In genomic region chr13:51772105-51772455, GRCh38 we compare ENCODE assay signal across 21 cellular contexts. TPM values are rescaled to one million over a fixed set of nuclear protein-coding genes. Genes with fewer than 3 reads are reported as not detected.
A peak's percentile ranks its signal among the peaks of the same experiment; 100 is the strongest.
DNase-seq lines count a peak whose midpoint lies in the region; ATAC-seq and TF ChIP-seq lines count a peak whose summit lies in the region.
"Had no signal": no experiment of that assay in that cellular context is flagged by ENCODE, and none has a peak within 500 bp of the region (broad histone marks: within the 10 kb centered on the region; RNA-seq: fewer than 3 reads in every experiment).

No MANE protein-coding gene starts in this region.

- peak overlapping the region; percentile 78 for H2AFZ ChIP-seq in parathyroid adenoma
- H2AFZ ChIP-seq: GM23338 had no signal

- intact Hi-C loops in activated naive CD4-positive, alpha-beta T cell treated with anti-CD3 and anti-CD28 coated beads for 36 hours (cut with micrococcal nuclease), result no loop called here
- intact Hi-C loops in CD4-positive, alpha-beta memory T cell (cut with micrococcal nuclease), result no loop called here

- H3K9ac ChIP-seq in parathyroid adenoma, result no peak overlapping the region

- no peaks in the 10 kb centered on the region for H3K4me1 ChIP-seq in CD4-positive, alpha-beta memory T cell (ENCODE audit: insufficient read depth, low read length)
- no peaks in the 10 kb centered on the region for H3K4me1 ChIP-seq in parathyroid adenoma

- no peaks in the 10 kb centered on the region for H3K9me3 Mint-ChIP-seq in activated naive CD4-positive, alpha-beta T cell treated with anti-CD3 and anti-CD28 coated beads, Interleukin-2, amount 10 ng/mL, durations not matched to agents 7 days and 5 days
- H3K9me3 Mint-ChIP-seq in activated naive CD4-positive, alpha-beta T cell treated with anti-CD3 and anti-CD28 coated beads for 36 hours, result no peaks in the 10 kb centered on the region
- no peaks in the 10 kb centered on the region for H3K9me3 Mint-ChIP-seq in CD4-positive, alpha-beta memory T cell
- H3K9me3 Mint-ChIP-seq in effector memory CD8-positive, alpha-beta T cell, result no peaks in the 10 kb centered on the region

- no peak for DNase-seq in activated naive CD4-positive, alpha-beta T cell treated with anti-CD3 and anti-CD28 coated beads, Interleukin-2, amount 10 ng/mL, durations not matched to agents 7 days and 5 days
- DNase-seq in activated naive CD4-positive, alpha-beta T cell treated with anti-CD3 and anti-CD28 coated beads for 36 hours, result no peak
- no peak for DNase-seq in CD4-positive, alpha-beta memory T cell
- no peak for DNase-seq in effector memory CD8-positive, alpha-beta T cell
- no peak for DNase-seq in RPMI8226
- DNase-seq in NCI-H226, result no peak
- DNase-seq in DMS 273 (lab: John Stamatoyannopoulos, UW; ENCODE audit: unreplicated experiment), result no peak
- DNase-seq: AML-193, GDM1, Kasumi-1, MG63, NCI-H1694 treated with DMSO at 0.1 percent for 48 hours, NCI-H2081 treated with DMSO at 0.1 percent for 48 hours, NCI-H2171 treated with DMSO at 0.1 percent for 48 hours, NCI-H446, NCI-H526, OCI-M1 had no signal

- H3K36me3 Mint-ChIP-seq in activated naive CD4-positive, alpha-beta T cell treated with anti-CD3 and anti-CD28 coated beads, Interleukin-2, amount 10 ng/mL, durations not matched to agents 7 days and 5 days, result peaks cover 2% of the 10 kb centered on the region
- H3K36me3 Mint-ChIP-seq in activated naive CD4-positive, alpha-beta T cell treated with anti-CD3 and anti-CD28 coated beads for 36 hours (ENCODE audit: low read depth), result no peaks in the 10 kb centered on the region
- H3K36me3 Mint-ChIP-seq in CD4-positive, alpha-beta memory T cell, result peaks cover 15 to 36% of the 10 kb centered on the region in 2 donors
- peaks cover 10% of the 10 kb centered on the region for H3K36me3 Mint-ChIP-seq in effector memory CD8-positive, alpha-beta T cell (ENCODE audit: insufficient read depth)

- CTCF ChIA-PET in activated naive CD4-positive, alpha-beta T cell treated with anti-CD3 and anti-CD28 coated beads, Interleukin-2, amount 10 ng/mL, durations not matched to agents 7 days and 5 days (lab: Charles Lee), result no interaction called here
- CTCF ChIA-PET in activated naive CD4-positive, alpha-beta T cell treated with anti-CD3 and anti-CD28 coated beads for 36 hours (lab: Charles Lee), result interaction anchor here (1.0 kb wide), 1 partner anchor 26 kb away, joined by 4 read pairs; no protein-coding TSS in a partner anchor
- CTCF ChIA-PET in CD4-positive, alpha-beta memory T cell (lab: Charles Lee; ENCODE audit: partially characterized antibody), result no interaction called here

- POLR2A ChIA-PET in CD4-positive, alpha-beta memory T cell (lab: Charles Lee; ENCODE audit: partially characterized antibody), result no interaction called here

- no peaks in the 10 kb centered on the region for H3K9me3 ChIP-seq in CD4-positive, alpha-beta memory T cell (ENCODE audit: control insufficient read depth in 1 of 2, low read length in 2 of 2)
- H3K9me3 ChIP-seq in parathyroid adenoma (ENCODE audit: control insufficient read depth, low read length), result no peaks in the 10 kb centered on the region
- H3K9me3 ChIP-seq: MG63 had no signal

- H3K4me1 Mint-ChIP-seq in activated naive CD4-positive, alpha-beta T cell treated with anti-CD3 and anti-CD28 coated beads, Interleukin-2, amount 10 ng/mL, durations not matched to agents 7 days and 5 days, result no peaks in the 10 kb centered on the region
- no peaks in the 10 kb centered on the region for H3K4me1 Mint-ChIP-seq in activated naive CD4-positive, alpha-beta T cell treated with anti-CD3 and anti-CD28 coated beads for 36 hours (ENCODE audit: low read depth)
- H3K4me1 Mint-ChIP-seq in CD4-positive, alpha-beta memory T cell, result no peaks in the 10 kb centered on the region
- peaks cover 0 to 4% of the 10 kb centered on the region in 2 donors for H3K4me1 Mint-ChIP-seq in effector memory CD8-positive, alpha-beta T cell (ENCODE audit: low read depth in 2 of 2)

- H3K4me3 ChIP-seq in CD4-positive, alpha-beta memory T cell (ENCODE audit: low read length in 2 of 2), result no peak overlapping the region
- no peak overlapping the region for H3K4me3 ChIP-seq in parathyroid adenoma (ENCODE audit: low read depth, low read length)
- H3K4me3 ChIP-seq: GM23338, MG63 had no signal

- no peaks in the 10 kb centered on the region for H3K27me3 Mint-ChIP-seq in activated naive CD4-positive, alpha-beta T cell treated with anti-CD3 and anti-CD28 coated beads, Interleukin-2, amount 10 ng/mL, durations not matched to agents 7 days and 5 days
- no peaks in the 10 kb centered on the region for H3K27me3 Mint-ChIP-seq in activated naive CD4-positive, alpha-beta T cell treated with anti-CD3 and anti-CD28 coated beads for 36 hours (ENCODE audit: low read depth)
- no peaks in the 10 kb centered on the region for H3K27me3 Mint-ChIP-seq in CD4-positive, alpha-beta memory T cell
- H3K27me3 Mint-ChIP-seq in effector memory CD8-positive, alpha-beta T cell, result no peaks in the 10 kb centered on the region

- H3K79me2 ChIP-seq in parathyroid adenoma, result no peaks in the 10 kb centered on the region

- H3K4me2 ChIP-seq in parathyroid adenoma (ENCODE audit: low read length), result no peak overlapping the region
- H3K4me2 ChIP-seq: GM23338 had no signal

- H3K27ac ChIP-seq in CD4-positive, alpha-beta memory T cell (ENCODE audit: low read depth, low read length), result no peak overlapping the region
- H3K27ac ChIP-seq in parathyroid adenoma, result peak overlapping the region; percentile 54
- H3K27ac ChIP-seq: C4-2B had no signal

- no peak overlapping the region for H3K4me3 Mint-ChIP-seq in activated naive CD4-positive, alpha-beta T cell treated with anti-CD3 and anti-CD28 coated beads, Interleukin-2, amount 10 ng/mL, durations not matched to agents 7 days and 5 days
- H3K4me3 Mint-ChIP-seq in activated naive CD4-positive, alpha-beta T cell treated with anti-CD3 and anti-CD28 coated beads for 36 hours, result no peak overlapping the region
- no peak overlapping the region for H3K4me3 Mint-ChIP-seq in CD4-positive, alpha-beta memory T cell
- no peak overlapping the region for H3K4me3 Mint-ChIP-seq in effector memory CD8-positive, alpha-beta T cell
- H3K4me3 Mint-ChIP-seq: GM23338 had no signal

- H3K36me3 ChIP-seq in CD4-positive, alpha-beta memory T cell (ENCODE audit: insufficient read depth, low read length), result peaks cover 5% of the 10 kb centered on the region
- no peaks in the 10 kb centered on the region for H3K36me3 ChIP-seq in parathyroid adenoma (ENCODE audit: control insufficient read depth, insufficient read depth, low read length)
- H3K36me3 ChIP-seq: MG63 had no signal

- no peak for TF ChIP-seq CTCF in parathyroid adenoma (IDR thresholded peaks at IDR 0.05)

- H3K27me3 ChIP-seq in CD4-positive, alpha-beta memory T cell (ENCODE audit: insufficient read depth, low read length), result no peaks in the 10 kb centered on the region
- H3K27me3 ChIP-seq in parathyroid adenoma (ENCODE audit: control insufficient read depth, insufficient read depth, low read length), result no peaks in the 10 kb centered on the region
- H3K27me3 ChIP-seq: MG63 had no signal

- no peak for ATAC-seq in effector memory CD8-positive, alpha-beta T cell (replicated peaks)
- ATAC-seq: Right ventricle myocardium inferior had no signal

- H3K27ac Mint-ChIP-seq in activated naive CD4-positive, alpha-beta T cell treated with anti-CD3 and anti-CD28 coated beads, Interleukin-2, amount 10 ng/mL, durations not matched to agents 7 days and 5 days, result peak overlapping the region; percentile 75
- H3K27ac Mint-ChIP-seq in activated naive CD4-positive, alpha-beta T cell treated with anti-CD3 and anti-CD28 coated beads for 36 hours, result no peak overlapping the region
- H3K27ac Mint-ChIP-seq in CD4-positive, alpha-beta memory T cell, result peak overlapping the region in 5 of 7 donors; percentile 32 to 42 (median 37)
- H3K27ac Mint-ChIP-seq in effector memory CD8-positive, alpha-beta T cell, result peak overlapping the region; percentile 69 to 93

RNA-seq across cellular contexts. Expression of gene DHRS12, which starts 31.9 kb away (rescaled TPM):
- total RNA-seq in activated naive CD4-positive, alpha-beta T cell treated with anti-CD3 and anti-CD28 coated beads for 36 hours, result 1 to 10 TPM; 4.1 to 4.9 TPM
- 10 to 100 TPM; 23.6 to 24.3 TPM for total RNA-seq in CD4-positive, alpha-beta memory T cell
- polyA plus RNA-seq in CD4-positive, alpha-beta memory T cell, result 10 to 100 TPM; 37.1 to 38.9 TPM

Comparison
In these comparisons a context has a peak if more than half of its experiments do, and no peak if none do; other contexts are left out.
1. RNA of gene DHRS12, which starts 31.9 kb away (total RNA-seq): 23.6 to 24.3 TPM in CD4-positive, alpha-beta memory T cell; 4.1 to 4.9 TPM in activated naive CD4-positive, alpha-beta T cell treated with anti-CD3 and anti-CD28 coated beads for 36 hours; every median in the first group is over 4 times any median in the second.